Comparison of ENCODE assay signal across 29 cellular contexts in genomic region chr9:135040892-135041291, GRCh38. TPM values are rescaled to one million over a fixed set of nuclear protein-coding genes. Genes with fewer than 3 reads are reported as not detected.
"Had no signal": no experiment of that assay in that cellular context is flagged by ENCODE, and none has a peak within 500 bp of the region (broad histone marks: within the 10 kb centered on the region; RNA-seq: fewer than 3 reads in every experiment).

No MANE protein-coding gene starts in this region.

- H3K36me3 Mint-ChIP-seq: activated naive CD4-positive, alpha-beta T cell treated with anti-CD3 and anti-CD28 coated beads, Interleukin-2, amount 50 U/mL, for 24 hours; activated naive CD8-positive, alpha-beta T cell treated with anti-CD3 and anti-CD28 coated beads, Interleukin-2, amount 10 ng/mL, durations not matched to agents 7 days and 5 days had no signal

- H3K9ac ChIP-seq: KMS-11 had no signal

- ATAC-seq: activated CD8-positive, alpha-beta T cell treated with anti-CD3 and anti-CD28 coated beads, Interleukin-2, amount 10 ng/mL, durations not matched to agents 7 days and 5 days; Panc1 had no signal

- H3K9me3 Mint-ChIP-seq: activated CD4-positive, alpha-beta T cell treated with anti-CD3 and anti-CD28 coated beads, Interleukin-2, amount 10 ng/mL, durations not matched to agents 7 days and 5 days; activated naive CD4-positive, alpha-beta T cell treated with anti-CD3 and anti-CD28 coated beads, Interleukin-2, amount 50 U/mL, for 24 hours; activated naive CD8-positive, alpha-beta T cell treated with anti-CD3 and anti-CD28 coated beads, Interleukin-2, amount 10 ng/mL, durations not matched to agents 7 days and 5 days; activated T-cell treated with anti-CD3 and anti-CD28 coated beads, Interleukin-2, amount 50 U/mL, for 24 hours; activated T-helper 2 cell treated with anti-CD3 and anti-CD28 coated beads, Interferon-gamma antibody, Interleukin-2, Interleukin-4, amounts not matched to agents 10 μg/mL and 5 μg/mL and 100 μg/mL, durations not matched to agents 14 hours and 24 hours and 36 hours had no signal

- H3K27ac Mint-ChIP-seq: activated CD4-positive, alpha-beta T cell treated with anti-CD3 and anti-CD28 coated beads, Interleukin-2, amount 10 ng/mL, durations not matched to agents 7 days and 5 days; activated CD8-positive, alpha-beta T cell treated with anti-CD3 and anti-CD28 coated beads, Interleukin-2, amount 10 ng/mL, durations not matched to agents 7 days and 5 days; activated naive CD4-positive, alpha-beta T cell treated with anti-CD3 and anti-CD28 coated beads, Interleukin-2, amount 50 U/mL, for 24 hours; activated naive CD8-positive, alpha-beta T cell treated with anti-CD3 and anti-CD28 coated beads, Interleukin-2, amount 10 ng/mL, durations not matched to agents 7 days and 5 days; activated T-cell treated with anti-CD3 and anti-CD28 coated beads, Interleukin-2, amount 50 U/mL, for 24 hours; activated T-helper 2 cell treated with anti-CD3 and anti-CD28 coated beads, Interferon-gamma antibody, Interleukin-2, Interleukin-4, amounts not matched to agents 10 μg/mL and 5 μg/mL and 100 μg/mL, durations not matched to agents 14 hours and 24 hours and 36 hours had no signal

- H3K27me3 ChIP-seq: ascending aorta had no signal

- H3K9me3 ChIP-seq: ascending aorta, SJCRH30 had no signal

- DNase-seq: activated CD4-positive, alpha-beta T cell treated with anti-CD3 and anti-CD28 coated beads, Interleukin-2, amount 10 ng/mL, durations not matched to agents 7 days and 5 days; activated CD4-positive, alpha-beta T cell treated with anti-CD3 and anti-CD28 coated beads, Interleukin-2, amount 50 U/mL, for 48 hours; activated CD4-positive, CD25-positive, alpha-beta regulatory T cell; activated CD8-positive, alpha-beta T cell treated with anti-CD3 and anti-CD28 coated beads, Interleukin-2, amount 10 ng/mL, durations not matched to agents 7 days and 5 days; activated gamma-delta T cell; activated naive CD4-positive, alpha-beta T cell treated with Interleukin-2 at 50 U/mL for 16 hours; activated naive CD8-positive, alpha-beta T cell treated with anti-CD3 and anti-CD28 coated beads, Interleukin-2, amount 10 ng/mL, durations not matched to agents 7 days and 5 days; activated T-cell treated with anti-CD3 and anti-CD28 coated beads, Interleukin-2, amount 50 U/mL, for 24 hours; amygdala; caudate nucleus; MM.1S; MV-4-11; NCI-H1092; NCI-H1436 treated with DMSO at 0.1 percent for 48 hours; NCI-H1694 treated with DMSO at 0.1 percent for 48 hours; NCI-H2029; NCI-H524 treated with DMSO at 0.1 percent for 48 hours; SHP77; SJCRH30; T1000; WERI-Rb-1 had no signal

- H3K27me3 Mint-ChIP-seq: activated CD4-positive, alpha-beta T cell treated with anti-CD3 and anti-CD28 coated beads, Interleukin-2, amount 10 ng/mL, durations not matched to agents 7 days and 5 days; activated naive CD8-positive, alpha-beta T cell treated with anti-CD3 and anti-CD28 coated beads, Interleukin-2, amount 10 ng/mL, durations not matched to agents 7 days and 5 days had no signal

- H3K4me1 ChIP-seq: ascending aorta, SJCRH30 had no signal

- H3K4me3 ChIP-seq: ascending aorta, SJCRH30, SK-N-MC had no signal

- H3K4me3 Mint-ChIP-seq: activated CD4-positive, alpha-beta T cell treated with anti-CD3 and anti-CD28 coated beads, Interleukin-2, amount 10 ng/mL, durations not matched to agents 7 days and 5 days; activated CD8-positive, alpha-beta T cell treated with anti-CD3 and anti-CD28 coated beads, Interleukin-2, amount 10 ng/mL, durations not matched to agents 7 days and 5 days; activated naive CD4-positive, alpha-beta T cell treated with anti-CD3 and anti-CD28 coated beads, Interleukin-2, amount 50 U/mL, for 24 hours; activated naive CD8-positive, alpha-beta T cell treated with anti-CD3 and anti-CD28 coated beads, Interleukin-2, amount 10 ng/mL, durations not matched to agents 7 days and 5 days; activated T-cell treated with anti-CD3 and anti-CD28 coated beads, Interleukin-2, amount 50 U/mL, for 24 hours had no signal

- H3K4me1 Mint-ChIP-seq: activated CD4-positive, alpha-beta T cell treated with anti-CD3 and anti-CD28 coated beads, Interleukin-2, amount 10 ng/mL, durations not matched to agents 7 days and 5 days; activated naive CD4-positive, alpha-beta T cell treated with anti-CD3 and anti-CD28 coated beads, Interleukin-2, amount 50 U/mL, for 24 hours; activated naive CD8-positive, alpha-beta T cell treated with anti-CD3 and anti-CD28 coated beads, Interleukin-2, amount 10 ng/mL, durations not matched to agents 7 days and 5 days had no signal

- H3K27ac ChIP-seq: ascending aorta, KMS-11, SJCRH30, SK-N-MC, WERI-Rb-1 had no signal

- H3K36me3 ChIP-seq: ascending aorta, SJCRH30, WERI-Rb-1 had no signal

RNA-seq across cellular contexts. Expression of gene OLFM1, which starts 46.6 kb away (rescaled TPM):
- total RNA-seq: activated CD4-positive, alpha-beta T cell treated with anti-CD3 and anti-CD28 coated beads, Interleukin-2, amount 10 ng/mL, durations not matched to agents 7 days and 5 days; activated CD8-positive, alpha-beta T cell treated with anti-CD3 and anti-CD28 coated beads, Interleukin-2, amount 10 ng/mL, durations not matched to agents 7 days and 5 days; activated naive CD8-positive, alpha-beta T cell treated with anti-CD3 and anti-CD28 coated beads, Interleukin-2, amount 10 ng/mL, durations not matched to agents 7 days and 5 days; LHCN-M2; SJCRH30; T-helper 2 cell treated with Interferon-gamma antibody and Interleukin-4, amounts not matched to agents 100 ng/mL and 5 ng/mL, for 36 hours had no signal
